19 cellular contexts compared by ENCODE assay signal in genomic region chr12:123951467-123951866, GRCh38. TPM values are rescaled to one million over a fixed set of nuclear protein-coding genes. Genes with fewer than 3 reads are reported as not detected.
DNase-seq lines count a peak whose midpoint lies in the region; ATAC-seq and TF ChIP-seq lines count a peak whose summit lies in the region.
"Had no signal": no experiment of that assay in that cellular context is flagged by ENCODE, and none has a peak within 500 bp of the region (broad histone marks: within the 10 kb centered on the region; RNA-seq: fewer than 3 reads in every experiment).

No MANE protein-coding gene starts in this region.

- no peaks in the 10 kb centered on the region for H3K9me3 ChIP-seq in IMR-90 (ENCODE audit: control insufficient read depth, insufficient read depth, low read length)
- H3K9me3 ChIP-seq: SK-N-SH had no signal

- peak overlapping the region in 1 of 2 experiments; percentile 57; a peak in 2 of 4 replicates for H4K8ac ChIP-seq in IMR-90 (ENCODE audit: low read depth in 2 of 2, low read length in 2 of 2)

- H3K4me3 Mint-ChIP-seq in osteocyte (ENCODE audit: unreplicated experiment), result no peak overlapping the region
- no peak overlapping the region for H3K4me3 Mint-ChIP-seq in immature natural killer cell
- H3K4me3 Mint-ChIP-seq: IgD-negative memory B cell had no signal

- H3K27ac ChIP-seq in C4-2B (peak overlapping the region; percentile 53), IMR-90 (ENCODE audit: insufficient read depth, low read length) (no peak overlapping the region), coronary artery (no peak overlapping the region)
- H3K27ac ChIP-seq: HL-60 had no signal

- H2AFZ ChIP-seq in IMR-90 (replicated peaks; ENCODE audit: low read length, poor library complexity), result no peak overlapping the region

- H3K27ac Mint-ChIP-seq in osteocyte (ENCODE audit: unreplicated experiment) (peak overlapping the region; percentile 27), immature natural killer cell (no peak overlapping the region)
- H3K27ac Mint-ChIP-seq: IgD-negative memory B cell had no signal

- dilution Hi-C loops in IMR-90 (cut with HindIII; ENCODE audit: low sequenced_read_pairs, unreplicated experiment), result no loop called here

- peak overlapping the region; percentile 83; the same call in 1 of the 2 replicates for H2BK20ac ChIP-seq in IMR-90 (ENCODE audit: low read depth, low read length)

- H4K5ac ChIP-seq in IMR-90 (ENCODE audit: low read depth, low read length), result no peak overlapping the region

- peaks cover 2% of the 10 kb centered on the region; the same call in 1 of the 2 replicates for H3K36me3 ChIP-seq in IMR-90 (ENCODE audit: control insufficient read depth, insufficient read depth, low read length)

- H3K9me3 Mint-ChIP-seq in osteocyte (ENCODE audit: unreplicated experiment) (no peaks in the 10 kb centered on the region), immature natural killer cell (no peaks in the 10 kb centered on the region)
- H3K9me3 Mint-ChIP-seq: IgD-negative memory B cell had no signal

- peak overlapping the region; percentile 26; the same call in 1 of the 2 replicates for H4K91ac ChIP-seq in IMR-90 (ENCODE audit: insufficient read depth, low read depth, low read length)

- ATAC-seq in IMR-90 (ENCODE audit: low read depth) (no peak), HG03175 (IDR thresholded peaks at IDR 0.05; ENCODE audit: unreplicated experiment) (no peak)

- H3K27me3 Mint-ChIP-seq in osteocyte (ENCODE audit: unreplicated experiment) (no peaks in the 10 kb centered on the region), immature natural killer cell (ENCODE audit: low read depth in 3 of 3) (no peaks in the 10 kb centered on the region)
- H3K27me3 Mint-ChIP-seq: IgD-negative memory B cell had no signal

- peaks cover 30 to 69% of the 10 kb centered on the region in 2 experiments for H3K79me1 ChIP-seq in IMR-90 (ENCODE audit: low read depth in 1 of 2, low read length in 2 of 2)

- peaks cover 19% of the 10 kb centered on the region for H3K4me1 ChIP-seq in IMR-90 (ENCODE audit: control insufficient read depth, insufficient read depth, low read length)

- no peak overlapping the region for H3K4me2 ChIP-seq in IMR-90 (ENCODE audit: low read depth, low read length)
- H3K4me2 ChIP-seq: SK-N-SH had no signal

- no peaks in the 10 kb centered on the region for H3K27me3 ChIP-seq in IMR-90 (ENCODE audit: control insufficient read depth, insufficient read depth, low read length)

- peak overlapping the region; percentile 32; the same call in 1 of the 2 replicates for H2AK5ac ChIP-seq in IMR-90 (ENCODE audit: low read depth, low read length)

- H3K36me3 Mint-ChIP-seq in osteocyte (ENCODE audit: unreplicated experiment) (peaks cover 9% of the 10 kb centered on the region), immature natural killer cell (peaks cover 0 to 4% (median 0%) of the 10 kb centered on the region in 3 donors)
- H3K36me3 Mint-ChIP-seq: IgD-negative memory B cell had no signal

- no peak overlapping the region for H3K4me3 ChIP-seq in IMR-90 (ENCODE audit: insufficient read depth, low read depth, low read length)
- H3K4me3 ChIP-seq in coronary artery, result no peak overlapping the region

- 67% methylated on average over 2 of the region's 4 CpGs; no CpG with 5 or more reads in 1 of the 2 experiments for WGBS in IMR-90 (ENCODE audit: extremely low coverage in 2 of 2, insufficient read length in 1 of 2), 2 experiments

- H2AK9ac ChIP-seq in IMR-90 (replicated peaks; ENCODE audit: low read depth, low read length, poor library complexity), result no peak overlapping the region

- H3K14ac ChIP-seq in IMR-90 (replicated peaks; ENCODE audit: low read depth, low read length), result peak overlapping the region; percentile 77

- intact Hi-C loops in IMR-90 (cut with micrococcal nuclease), result no loop called here

- no peak overlapping the region for H3K9ac ChIP-seq in IMR-90 (ENCODE audit: low read depth, low read length)
- H3K9ac ChIP-seq: SK-N-SH had no signal

- no peak overlapping the region for H3K56ac ChIP-seq in IMR-90 (ENCODE audit: extremely low read depth, insufficient read depth, low read length)

- H3K4me1 Mint-ChIP-seq in osteocyte (ENCODE audit: unreplicated experiment), result peaks cover 34% of the 10 kb centered on the region
- H3K4me1 Mint-ChIP-seq in immature natural killer cell, result peaks cover 8 to 15% of the 10 kb centered on the region in 2 donors

- peak overlapping the region; percentile 29; the same call in 1 of the 2 replicates for H3K18ac ChIP-seq in IMR-90 (ENCODE audit: low read depth, low read length)

- no peak for TF ChIP-seq CTCF in C4-2B (conservative IDR thresholded peaks at IDR 0.05)
- no peak for TF ChIP-seq CTCF in IMR-90 (conservative IDR thresholded peaks at IDR 0.05; ENCODE audit: low read depth, low read length)
- no peak for TF ChIP-seq CTCF in coronary artery (IDR thresholded peaks at IDR 0.05)
- no peak for TF ChIP-seq CTCF in osteocyte (IDR thresholded peaks at IDR 0.05)

- BruUV-seq in IMR-90 (replicated peaks; lab: Mats Ljungman, UMichigan), result no TSS peak

- CTCF ChIA-PET in IMR-90 (lab: Yijun Ruan, JAX), result interaction anchor here (1.5 kb wide), 1 partner anchor 12 kb away, joined by 3 read pairs; no protein-coding TSS in a partner anchor

- peak overlapping the region; percentile 62; the same call in 1 of the 2 replicates for H3K23ac ChIP-seq in IMR-90 (ENCODE audit: low read depth, low read length)

- peak overlapping the region; percentile 84 for H2BK120ac ChIP-seq in IMR-90 (ENCODE audit: low read depth, low read length)

- POLR2A ChIA-PET in IMR-90 (lab: Charles Lee; ENCODE audit: unreplicated experiment), result no interaction called here

- TF ChIP-seq RAD21 in IMR-90 (IDR thresholded peaks at IDR 0.05; ENCODE audit: low read length), result no peak

- H3K4ac ChIP-seq in IMR-90 (ENCODE audit: low read depth, low read length), result peak overlapping the region; percentile 77

- peak overlapping the region; percentile 40 for H2BK5ac ChIP-seq in IMR-90 (ENCODE audit: low read depth, low read length, poor library complexity, severe bottlenecking)

- no peak for DNase-seq in IMR-90
- peak; percentile 50 for DNase-seq in coronary artery (ENCODE audit: low spot score)
- DNase-seq in osteocyte (ENCODE audit: extremely low spot score, unreplicated experiment), result no peak
- DNase-seq in NCI-H1092 (lab: John Stamatoyannopoulos, UW), result no peak
- DNase-seq in immature natural killer cell, result no peak
- DNase-seq: ACHN, C1 segment of cervical spinal cord, DMS79 treated with DMSO at 0.1 percent for 48 hours, Karpas-422, NCI-H1048, NCI-H1694, NCI-H2081 treated with DMSO at 0.1 percent for 48 hours, NCI-H748 treated with DMSO at 0.1 percent for 48 hours, SHP77, SK-N-SH had no signal

- no peak for TF ChIP-seq POLR2A in IMR-90 (IDR thresholded peaks at IDR 0.05; ENCODE audit: low read depth, low read length)

- H4K20me1 ChIP-seq in IMR-90 (ENCODE audit: insufficient read depth, low read length), result peaks cover 4% of the 10 kb centered on the region; the same call in 1 of the 2 replicates

- in situ Hi-C loops in IMR-90 (cut with MboI; ENCODE audit: low sequenced_read_pairs), result no loop called here

- H3K9me1 ChIP-seq in IMR-90 (ENCODE audit: insufficient read depth, low read length), result peaks cover 9% of the 10 kb centered on the region

- H2BK15ac ChIP-seq in IMR-90 (ENCODE audit: low read depth, low read length), result peak overlapping the region; percentile 15; the same call in 1 of the 3 replicates

TF ChIP-seq in IMR-90, 13 proteins besides CTCF, POLR2A, EP300 and RAD21:
- TF ChIP-seq USF2 (IDR thresholded peaks at IDR 0.05; ENCODE audit: low read depth, low read length) (no peak), SMC3 (IDR thresholded peaks at IDR 0.05; ENCODE audit: low read depth, low read length) (no peak), MAZ (IDR thresholded peaks at IDR 0.05; ENCODE audit: borderline replicate concordance, low read depth, low read length) (no peak), RFX5 (IDR thresholded peaks at IDR 0.05; ENCODE audit: low read depth, low read length) (no peak), CEBPB (IDR thresholded peaks at IDR 0.05; ENCODE audit: low read depth, low read length) (no peak), RCOR1 (IDR thresholded peaks at IDR 0.05; ENCODE audit: insufficient replicate concordance, low read length) (no peak), MAFK (IDR thresholded peaks at IDR 0.05; ENCODE audit: low read depth, low read length) (no peak), CHD1 (IDR thresholded peaks at IDR 0.05; ENCODE audit: low read depth, low read length) (no peak), FOS (IDR thresholded peaks at IDR 0.05; ENCODE audit: low read depth, low read length) (no peak)

RNA-seq across cellular contexts. Expression of gene CCDC92, which starts 21.2 kb away (rescaled TPM):
- total RNA-seq in IMR-90 (2012; rRNA removed), result 5.7 and 8.1 TPM in 2 replicates
- polyA plus RNA-seq in IMR-90 (2012; rRNA removed), result 55.5 and 61.1 TPM in 2 replicates
- 75.4 and 87.9 TPM in 2 replicates for polyA plus RNA-seq in IMR-90 (2012; cell fraction: cytosol; rRNA removed)
- polyA plus RNA-seq in IMR-90 (2012; cell fraction: nucleus; rRNA removed; ENCODE audit: low replicate concordance), result 91.3 and 94.1 TPM in 2 replicates
- 52.6 and 55.1 TPM in 2 replicates for total RNA-seq in osteocyte
- polyA plus RNA-seq in immature natural killer cell, result 10 to 100 TPM; 24.6 to 44.9 (median 25.1) TPM

RNA-seq across cellular contexts. Expression of gene ZNF664, which starts 21.5 kb away (rescaled TPM):
- total RNA-seq in IMR-90 (2012; rRNA removed), result 32.6 and 36.7 TPM in 2 replicates
- polyA plus RNA-seq in IMR-90 (2012; rRNA removed), result 24.6 and 29.9 TPM in 2 replicates
- 14.0 and 16.7 TPM in 2 replicates for polyA plus RNA-seq in IMR-90 (2012; cell fraction: cytosol; rRNA removed)
- polyA plus RNA-seq in IMR-90 (2012; cell fraction: nucleus; rRNA removed; ENCODE audit: low replicate concordance), result 9.3 and 24.8 TPM in 2 replicates
- 133 and 134 TPM in 2 replicates for total RNA-seq in osteocyte
- polyA plus RNA-seq in immature natural killer cell, result 10 to 100 TPM in 1 of 3 donors, 1 to 10 TPM in 2; 2.1 to 12.9 (median 8.2) TPM
